In the genomic region with DNA sequence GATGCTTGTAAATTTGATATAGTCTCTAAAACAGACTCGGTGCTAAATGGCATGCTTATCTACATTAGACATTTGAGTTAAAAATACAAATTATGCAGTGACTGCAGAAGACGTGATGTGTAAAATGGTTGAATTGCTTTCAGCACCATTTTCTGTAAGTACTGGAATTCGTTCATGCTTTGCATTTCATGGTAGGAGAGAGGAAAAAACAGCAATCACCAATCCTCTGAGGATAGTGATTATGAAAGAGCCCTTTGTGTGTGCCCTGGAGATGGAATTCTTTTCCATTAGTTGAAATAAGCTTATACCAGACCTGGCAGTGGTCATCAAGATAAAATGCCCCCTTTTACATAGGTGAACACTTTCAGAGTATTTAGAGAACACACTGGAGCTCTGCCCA, we compare ENCODE assay signal across 2 cellular contexts.
TF ChIP-seq lines count a peak whose summit lies in the region.

No MANE protein-coding gene starts in this region.

TF ChIP-seq in SK-N-SH, 30 proteins besides CTCF, POLR2A, EP300 and RAD21 (continued from another document):
- TF ChIP-seq, protein P1, sequence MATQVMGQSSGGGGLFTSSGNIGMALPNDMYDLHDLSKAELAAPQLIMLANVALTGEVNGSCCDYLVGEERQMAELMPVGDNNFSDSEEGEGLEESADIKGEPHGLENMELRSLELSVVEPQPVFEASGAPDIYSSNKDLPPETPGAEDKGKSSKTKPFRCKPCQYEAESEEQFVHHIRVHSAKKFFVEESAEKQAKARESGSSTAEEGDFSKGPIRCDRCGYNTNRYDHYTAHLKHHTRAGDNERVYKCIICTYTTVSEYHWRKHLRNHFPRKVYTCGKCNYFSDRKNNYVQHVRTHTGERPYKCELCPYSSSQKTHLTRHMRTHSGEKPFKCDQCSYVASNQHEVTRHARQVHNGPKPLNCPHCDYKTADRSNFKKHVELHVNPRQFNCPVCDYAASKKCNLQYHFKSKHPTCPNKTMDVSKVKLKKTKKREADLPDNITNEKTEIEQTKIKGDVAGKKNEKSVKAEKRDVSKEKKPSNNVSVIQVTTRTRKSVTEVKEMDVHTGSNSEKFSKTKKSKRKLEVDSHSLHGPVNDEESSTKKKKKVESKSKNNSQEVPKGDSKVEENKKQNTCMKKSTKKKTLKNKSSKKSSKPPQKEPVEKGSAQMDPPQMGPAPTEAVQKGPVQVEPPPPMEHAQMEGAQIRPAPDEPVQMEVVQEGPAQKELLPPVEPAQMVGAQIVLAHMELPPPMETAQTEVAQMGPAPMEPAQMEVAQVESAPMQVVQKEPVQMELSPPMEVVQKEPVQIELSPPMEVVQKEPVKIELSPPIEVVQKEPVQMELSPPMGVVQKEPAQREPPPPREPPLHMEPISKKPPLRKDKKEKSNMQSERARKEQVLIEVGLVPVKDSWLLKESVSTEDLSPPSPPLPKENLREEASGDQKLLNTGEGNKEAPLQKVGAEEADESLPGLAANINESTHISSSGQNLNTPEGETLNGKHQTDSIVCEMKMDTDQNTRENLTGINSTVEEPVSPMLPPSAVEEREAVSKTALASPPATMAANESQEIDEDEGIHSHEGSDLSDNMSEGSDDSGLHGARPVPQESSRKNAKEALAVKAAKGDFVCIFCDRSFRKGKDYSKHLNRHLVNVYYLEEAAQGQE (IDR thresholded peaks at IDR 0.05; ENCODE audit: low read depth, low read length) = no peak
- TF ChIP-seq MEF2A (IDR thresholded peaks at IDR 0.05; ENCODE audit: borderline replicate concordance, low read depth) (no peak), EZH2phosphoT487 (IDR thresholded peaks at IDR 0.05; ENCODE audit: borderline replicate concordance, low read depth) (no peak), GATA2 (CRISPR knock-in tag; IDR thresholded peaks at IDR 0.05) (no peak), POLR2AphosphoS5 (IDR thresholded peaks at IDR 0.05; ENCODE audit: low read depth, low read length) (no peak), RCOR1 (IDR thresholded peaks at IDR 0.05; ENCODE audit: low read length) (no peak), NRF1 (IDR thresholded peaks at IDR 0.05; ENCODE audit: low read depth, low read length) (no peak), TEAD4 (IDR thresholded peaks at IDR 0.05; ENCODE audit: borderline replicate concordance, insufficient read depth) (no peak), YY1 (IDR thresholded peaks at IDR 0.05; ENCODE audit: low read depth) (no peak), MXI1 (IDR thresholded peaks at IDR 0.05; ENCODE audit: low read depth, low read length) (no peak)
- TF ChIP-seq, protein P2, sequence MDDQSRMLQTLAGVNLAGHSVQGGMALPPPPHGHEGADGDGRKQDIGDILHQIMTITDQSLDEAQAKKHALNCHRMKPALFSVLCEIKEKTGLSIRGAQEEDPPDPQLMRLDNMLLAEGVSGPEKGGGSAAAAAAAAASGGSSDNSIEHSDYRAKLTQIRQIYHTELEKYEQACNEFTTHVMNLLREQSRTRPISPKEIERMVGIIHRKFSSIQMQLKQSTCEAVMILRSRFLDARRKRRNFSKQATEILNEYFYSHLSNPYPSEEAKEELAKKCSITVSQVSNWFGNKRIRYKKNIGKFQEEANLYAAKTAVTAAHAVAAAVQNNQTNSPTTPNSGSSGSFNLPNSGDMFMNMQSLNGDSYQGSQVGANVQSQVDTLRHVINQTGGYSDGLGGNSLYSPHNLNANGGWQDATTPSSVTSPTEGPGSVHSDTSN (IDR thresholded peaks at IDR 0.05) = no peak
- TF ChIP-seq, protein P3, sequence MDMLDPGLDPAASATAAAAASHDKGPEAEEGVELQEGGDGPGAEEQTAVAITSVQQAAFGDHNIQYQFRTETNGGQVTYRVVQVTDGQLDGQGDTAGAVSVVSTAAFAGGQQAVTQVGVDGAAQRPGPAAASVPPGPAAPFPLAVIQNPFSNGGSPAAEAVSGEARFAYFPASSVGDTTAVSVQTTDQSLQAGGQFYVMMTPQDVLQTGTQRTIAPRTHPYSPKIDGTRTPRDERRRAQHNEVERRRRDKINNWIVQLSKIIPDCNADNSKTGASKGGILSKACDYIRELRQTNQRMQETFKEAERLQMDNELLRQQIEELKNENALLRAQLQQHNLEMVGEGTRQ (IDR thresholded peaks at IDR 0.05; ENCODE audit: borderline replicate concordance, low read depth, low read length) = no peak

TF ChIP-seq in SK-N-SH treated with all-trans-retinoic acid at 6 μM for 48 hours, 23 proteins besides CTCF, POLR2A, EP300 and RAD21 (continued from another document):
- TF ChIP-seq, protein P4, sequence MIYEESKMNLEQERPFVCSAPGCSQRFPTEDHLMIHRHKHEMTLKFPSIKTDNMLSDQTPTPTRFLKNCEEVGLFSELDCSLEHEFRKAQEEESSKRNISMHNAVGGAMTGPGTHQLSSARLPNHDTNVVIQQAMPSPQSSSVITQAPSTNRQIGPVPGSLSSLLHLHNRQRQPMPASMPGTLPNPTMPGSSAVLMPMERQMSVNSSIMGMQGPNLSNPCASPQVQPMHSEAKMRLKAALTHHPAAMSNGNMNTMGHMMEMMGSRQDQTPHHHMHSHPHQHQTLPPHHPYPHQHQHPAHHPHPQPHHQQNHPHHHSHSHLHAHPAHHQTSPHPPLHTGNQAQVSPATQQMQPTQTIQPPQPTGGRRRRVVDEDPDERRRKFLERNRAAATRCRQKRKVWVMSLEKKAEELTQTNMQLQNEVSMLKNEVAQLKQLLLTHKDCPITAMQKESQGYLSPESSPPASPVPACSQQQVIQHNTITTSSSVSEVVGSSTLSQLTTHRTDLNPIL (CRISPR knock-in tag; IDR thresholded peaks at IDR 0.05; ENCODE audit: low read depth) = no peak
- TF ChIP-seq, protein P5, sequence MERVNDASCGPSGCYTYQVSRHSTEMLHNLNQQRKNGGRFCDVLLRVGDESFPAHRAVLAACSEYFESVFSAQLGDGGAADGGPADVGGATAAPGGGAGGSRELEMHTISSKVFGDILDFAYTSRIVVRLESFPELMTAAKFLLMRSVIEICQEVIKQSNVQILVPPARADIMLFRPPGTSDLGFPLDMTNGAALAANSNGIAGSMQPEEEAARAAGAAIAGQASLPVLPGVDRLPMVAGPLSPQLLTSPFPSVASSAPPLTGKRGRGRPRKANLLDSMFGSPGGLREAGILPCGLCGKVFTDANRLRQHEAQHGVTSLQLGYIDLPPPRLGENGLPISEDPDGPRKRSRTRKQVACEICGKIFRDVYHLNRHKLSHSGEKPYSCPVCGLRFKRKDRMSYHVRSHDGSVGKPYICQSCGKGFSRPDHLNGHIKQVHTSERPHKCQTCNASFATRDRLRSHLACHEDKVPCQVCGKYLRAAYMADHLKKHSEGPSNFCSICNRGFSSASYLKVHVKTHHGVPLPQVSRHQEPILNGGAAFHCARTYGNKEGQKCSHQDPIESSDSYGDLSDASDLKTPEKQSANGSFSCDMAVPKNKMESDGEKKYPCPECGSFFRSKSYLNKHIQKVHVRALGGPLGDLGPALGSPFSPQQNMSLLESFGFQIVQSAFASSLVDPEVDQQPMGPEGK (CRISPR knock-in tag; IDR thresholded peaks at IDR 0.05; ENCODE audit: borderline replicate concordance) = no peak
- TF ChIP-seq, protein P6, sequence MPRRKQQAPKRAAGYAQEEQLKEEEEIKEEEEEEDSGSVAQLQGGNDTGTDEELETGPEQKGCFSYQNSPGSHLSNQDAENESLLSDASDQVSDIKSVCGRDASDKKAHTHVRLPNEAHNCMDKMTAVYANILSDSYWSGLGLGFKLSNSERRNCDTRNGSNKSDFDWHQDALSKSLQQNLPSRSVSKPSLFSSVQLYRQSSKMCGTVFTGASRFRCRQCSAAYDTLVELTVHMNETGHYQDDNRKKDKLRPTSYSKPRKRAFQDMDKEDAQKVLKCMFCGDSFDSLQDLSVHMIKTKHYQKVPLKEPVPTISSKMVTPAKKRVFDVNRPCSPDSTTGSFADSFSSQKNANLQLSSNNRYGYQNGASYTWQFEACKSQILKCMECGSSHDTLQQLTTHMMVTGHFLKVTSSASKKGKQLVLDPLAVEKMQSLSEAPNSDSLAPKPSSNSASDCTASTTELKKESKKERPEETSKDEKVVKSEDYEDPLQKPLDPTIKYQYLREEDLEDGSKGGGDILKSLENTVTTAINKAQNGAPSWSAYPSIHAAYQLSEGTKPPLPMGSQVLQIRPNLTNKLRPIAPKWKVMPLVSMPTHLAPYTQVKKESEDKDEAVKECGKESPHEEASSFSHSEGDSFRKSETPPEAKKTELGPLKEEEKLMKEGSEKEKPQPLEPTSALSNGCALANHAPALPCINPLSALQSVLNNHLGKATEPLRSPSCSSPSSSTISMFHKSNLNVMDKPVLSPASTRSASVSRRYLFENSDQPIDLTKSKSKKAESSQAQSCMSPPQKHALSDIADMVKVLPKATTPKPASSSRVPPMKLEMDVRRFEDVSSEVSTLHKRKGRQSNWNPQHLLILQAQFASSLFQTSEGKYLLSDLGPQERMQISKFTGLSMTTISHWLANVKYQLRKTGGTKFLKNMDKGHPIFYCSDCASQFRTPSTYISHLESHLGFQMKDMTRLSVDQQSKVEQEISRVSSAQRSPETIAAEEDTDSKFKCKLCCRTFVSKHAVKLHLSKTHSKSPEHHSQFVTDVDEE (CRISPR knock-in tag; IDR thresholded peaks at IDR 0.05) = no peak
- no peak for TF ChIP-seq ESRRG (CRISPR knock-in tag; IDR thresholded peaks at IDR 0.05)
- TF ChIP-seq, protein P7, sequence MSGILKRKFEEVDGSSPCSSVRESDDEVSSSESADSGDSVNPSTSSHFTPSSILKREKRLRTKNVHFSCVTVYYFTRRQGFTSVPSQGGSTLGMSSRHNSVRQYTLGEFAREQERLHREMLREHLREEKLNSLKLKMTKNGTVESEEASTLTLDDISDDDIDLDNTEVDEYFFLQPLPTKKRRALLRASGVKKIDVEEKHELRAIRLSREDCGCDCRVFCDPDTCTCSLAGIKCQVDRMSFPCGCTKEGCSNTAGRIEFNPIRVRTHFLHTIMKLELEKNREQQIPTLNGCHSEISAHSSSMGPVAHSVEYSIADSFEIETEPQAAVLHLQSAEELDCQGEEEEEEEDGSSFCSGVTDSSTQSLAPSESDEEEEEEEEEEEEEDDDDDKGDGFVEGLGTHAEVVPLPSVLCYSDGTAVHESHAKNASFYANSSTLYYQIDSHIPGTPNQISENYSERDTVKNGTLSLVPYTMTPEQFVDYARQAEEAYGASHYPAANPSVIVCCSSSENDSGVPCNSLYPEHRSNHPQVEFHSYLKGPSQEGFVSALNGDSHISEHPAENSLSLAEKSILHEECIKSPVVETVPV (CRISPR knock-in tag; IDR thresholded peaks at IDR 0.05) = no peak
